27 cellular contexts compared by ENCODE assay signal in genomic region chr19:39150807-39151206, GRCh38. TPM values are rescaled to one million over a fixed set of nuclear protein-coding genes. Genes with fewer than 3 reads are reported as not detected.
"Had no signal": no experiment of that assay in that cellular context is flagged by ENCODE, and none has a peak within 500 bp of the region (broad histone marks: within the 10 kb centered on the region; RNA-seq: fewer than 3 reads in every experiment).

No MANE protein-coding gene starts in this region.

- H3K27ac Mint-ChIP-seq: activated CD4-positive, alpha-beta T cell treated with anti-CD3 and anti-CD28 coated beads, Interleukin-2, amount 10 ng/mL, durations not matched to agents 24 days and 14 days; activated CD8-positive, alpha-beta T cell treated with anti-CD3 and anti-CD28 coated beads, Interleukin-2, amount 10 ng/mL, durations not matched to agents 7 days and 5 days; activated naive CD8-positive, alpha-beta T cell treated with anti-CD3 and anti-CD28 coated beads, Interleukin-2, amount 10 ng/mL, durations not matched to agents 7 days and 5 days; activated T-cell treated with anti-CD3 and anti-CD28 coated beads, Interleukin-2, amount 50 U/mL, for 24 hours; activated T-helper 2 cell treated with anti-CD3 and anti-CD28 coated beads, Interferon-gamma antibody, Interleukin-2, Interleukin-4, amounts not matched to agents 10 μg/mL and 5 μg/mL and 100 μg/mL, durations not matched to agents 14 hours and 24 hours and 36 hours; memory B cell had no signal

- H3K4me3 ChIP-seq: dorsolateral prefrontal cortex, smooth muscle cell, suprapubic skin, transverse colon had no signal

- ATAC-seq: activated CD8-positive, alpha-beta T cell treated with anti-CD3 and anti-CD28 coated beads, Interleukin-2, amount 10 ng/mL, durations not matched to agents 7 days and 5 days; foreskin keratinocyte; left lobe of liver; naive thymus-derived CD4-positive, alpha-beta T cell; sciatic nerve; stimulated activated naive CD8-positive, alpha-beta T cell treated with anti-CD3 and anti-CD28 coated beads, Interleukin-15, amount 100 ng/mL, for 72 hours had no signal

- FAIRE-seq: colon, keratinocyte, TTC549 had no signal

- H3K4me2 ChIP-seq: smooth muscle cell had no signal

- H3K27me3 Mint-ChIP-seq: activated CD4-positive, alpha-beta T cell treated with anti-CD3 and anti-CD28 coated beads, Interleukin-2, amount 10 ng/mL, durations not matched to agents 24 days and 14 days; activated naive CD8-positive, alpha-beta T cell treated with anti-CD3 and anti-CD28 coated beads, Interleukin-2, amount 10 ng/mL, durations not matched to agents 7 days and 5 days; activated T-cell treated with anti-CD3 and anti-CD28 coated beads, Interleukin-2, amount 50 U/mL, for 24 hours; memory B cell; naive thymus-derived CD4-positive, alpha-beta T cell; stimulated activated naive CD8-positive, alpha-beta T cell treated with anti-CD3 and anti-CD28 coated beads, Interleukin-15, amount 100 ng/mL, for 72 hours had no signal

- H2AFZ ChIP-seq: parathyroid adenoma had no signal

- H3K9me3 ChIP-seq: neutrophil, suprapubic skin, transverse colon had no signal

- H3K27ac ChIP-seq: foreskin keratinocyte, neutrophil, parathyroid adenoma, suprapubic skin, transverse colon had no signal

- H3K9me3 Mint-ChIP-seq: activated CD4-positive, alpha-beta T cell treated with anti-CD3 and anti-CD28 coated beads, Interleukin-2, amount 10 ng/mL, durations not matched to agents 24 days and 14 days; activated naive CD8-positive, alpha-beta T cell treated with anti-CD3 and anti-CD28 coated beads, Interleukin-2, amount 10 ng/mL, durations not matched to agents 7 days and 5 days; activated T-cell treated with anti-CD3 and anti-CD28 coated beads, Interleukin-2, amount 50 U/mL, for 24 hours; activated T-helper 2 cell treated with anti-CD3 and anti-CD28 coated beads, Interferon-gamma antibody, Interleukin-2, Interleukin-4, amounts not matched to agents 10 μg/mL and 5 μg/mL and 100 μg/mL, durations not matched to agents 14 hours and 24 hours and 36 hours; memory B cell; naive thymus-derived CD4-positive, alpha-beta T cell; stimulated activated naive CD8-positive, alpha-beta T cell treated with anti-CD3 and anti-CD28 coated beads, Interleukin-15, amount 100 ng/mL, for 72 hours had no signal

- H3K9ac ChIP-seq: parathyroid adenoma had no signal

- H3K36me3 Mint-ChIP-seq: activated naive CD8-positive, alpha-beta T cell treated with anti-CD3 and anti-CD28 coated beads, Interleukin-2, amount 10 ng/mL, durations not matched to agents 7 days and 5 days had no signal

- DNase-seq: activated CD4-positive, alpha-beta T cell treated with anti-CD3 and anti-CD28 coated beads, Interleukin-2, amount 10 ng/mL, durations not matched to agents 24 days and 14 days; activated CD4-positive, CD25-positive, alpha-beta regulatory T cell; activated CD8-positive, alpha-beta T cell treated with anti-CD3 and anti-CD28 coated beads, Interleukin-2, amount 10 ng/mL, durations not matched to agents 7 days and 5 days; activated naive CD4-positive, alpha-beta T cell treated with Interleukin-2 at 50 U/mL for 16 hours; activated naive CD8-positive, alpha-beta T cell treated with anti-CD3 and anti-CD28 coated beads, Interleukin-2, amount 10 ng/mL, durations not matched to agents 7 days and 5 days; activated T-cell treated with anti-CD3 and anti-CD28 coated beads, Interleukin-2, amount 50 U/mL, for 24 hours; dorsolateral prefrontal cortex; endodermal cell; foreskin keratinocyte; glutamatergic neuron; hippocampal formation; naive thymus-derived CD4-positive, alpha-beta T cell; stimulated activated CD4-positive, alpha-beta T cell treated with anti-CD3 and anti-CD28 coated beads, Interleukin-4, amount 100 ng/mL, for 1 hour; stimulated activated naive CD8-positive, alpha-beta T cell treated with anti-CD3 and anti-CD28 coated beads, Interleukin-15, amount 100 ng/mL, for 72 hours; transverse colon had no signal

- H3K27me3 ChIP-seq: dorsolateral prefrontal cortex, foreskin keratinocyte, neutrophil, suprapubic skin, transverse colon had no signal

- H3K4me3 Mint-ChIP-seq: activated CD4-positive, alpha-beta T cell treated with anti-CD3 and anti-CD28 coated beads, Interleukin-2, amount 10 ng/mL, durations not matched to agents 24 days and 14 days; activated CD8-positive, alpha-beta T cell treated with anti-CD3 and anti-CD28 coated beads, Interleukin-2, amount 10 ng/mL, durations not matched to agents 7 days and 5 days; activated naive CD8-positive, alpha-beta T cell treated with anti-CD3 and anti-CD28 coated beads, Interleukin-2, amount 10 ng/mL, durations not matched to agents 7 days and 5 days; activated T-cell treated with anti-CD3 and anti-CD28 coated beads, Interleukin-2, amount 50 U/mL, for 24 hours; endodermal cell; memory B cell; naive thymus-derived CD4-positive, alpha-beta T cell; stimulated activated naive CD8-positive, alpha-beta T cell treated with anti-CD3 and anti-CD28 coated beads, Interleukin-15, amount 100 ng/mL, for 72 hours had no signal

- H3K36me3 ChIP-seq: neutrophil, suprapubic skin, transverse colon had no signal

RNA-seq across cellular contexts. Expression of gene NCCRP1, which starts 46.0 kb away (rescaled TPM):
- polyA plus RNA-seq: fibroblast of lung; naive thymus-derived CD4-positive, alpha-beta T cell had no signal

RNA-seq across cellular contexts. Expression of gene SYCN, which starts 53.3 kb away (rescaled TPM):
- polyA plus RNA-seq: fibroblast of lung; foreskin keratinocyte; keratinocyte; naive thymus-derived CD4-positive, alpha-beta T cell; smooth muscle cell had no signal
